In genomic region chr7:112554591-112554990, GRCh38 we compare ENCODE assay signal across 1 cellular context.
TF ChIP-seq lines count a peak whose summit lies in the region.

No MANE protein-coding gene starts in this region.

TF ChIP-seq in IMR-90, 13 proteins besides CTCF, POLR2A, EP300 and RAD21:
- no peak for TF ChIP-seq MXI1 (IDR thresholded peaks at IDR 0.05; ENCODE audit: borderline replicate concordance, low read depth, low read length)
- TF ChIP-seq SMC3 (IDR thresholded peaks at IDR 0.05; ENCODE audit: low read depth, low read length): no peak
- no peak for TF ChIP-seq NFE2L2 (IDR thresholded peaks at IDR 0.05; ENCODE audit: low read depth, low read length)
- TF ChIP-seq BHLHE40 (IDR thresholded peaks at IDR 0.05; ENCODE audit: low read depth, low read length): no peak
- TF ChIP-seq CEBPB (IDR thresholded peaks at IDR 0.05; ENCODE audit: low read depth, low read length): no peak
- TF ChIP-seq RCOR1 (IDR thresholded peaks at IDR 0.05; ENCODE audit: insufficient replicate concordance, low read length): no peak
- no peak for TF ChIP-seq FOS (IDR thresholded peaks at IDR 0.05; ENCODE audit: low read depth, low read length)
- TF ChIP-seq MAFK (IDR thresholded peaks at IDR 0.05; ENCODE audit: low read depth, low read length): no peak
- no peak for TF ChIP-seq MAZ (IDR thresholded peaks at IDR 0.05; ENCODE audit: borderline replicate concordance, low read depth, low read length)
- TF ChIP-seq ELK1 (IDR thresholded peaks at IDR 0.05; ENCODE audit: borderline replicate concordance, low read depth, low read length): no peak
- no peak for TF ChIP-seq USF2 (IDR thresholded peaks at IDR 0.05; ENCODE audit: low read depth, low read length)
- TF ChIP-seq CHD1 (IDR thresholded peaks at IDR 0.05; ENCODE audit: low read depth, low read length): no peak
- no peak for TF ChIP-seq RFX5 (IDR thresholded peaks at IDR 0.05; ENCODE audit: low read depth, low read length)
